In the genomic region with DNA sequence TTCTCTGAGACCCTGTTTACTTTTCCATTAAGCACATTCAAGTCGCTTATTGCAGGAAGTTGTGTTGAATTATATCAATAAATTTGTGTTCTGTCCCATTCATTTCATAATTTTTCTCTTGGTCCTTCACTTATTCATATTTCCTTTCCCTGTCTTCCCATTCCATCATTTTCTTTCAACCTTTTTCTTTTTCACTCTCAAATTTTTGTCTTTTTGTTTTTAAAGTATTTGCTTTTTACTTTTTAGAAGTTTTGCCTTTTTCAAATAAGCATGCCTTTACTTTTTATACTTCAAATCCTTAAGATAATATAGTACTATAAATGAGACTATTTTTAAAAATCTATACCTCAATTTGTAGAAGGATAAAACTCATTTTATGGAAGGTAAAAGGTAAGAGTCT, we compare ENCODE assay signal across 1 cellular context.
TF ChIP-seq lines count a peak whose summit lies in the region.

No MANE protein-coding gene starts in this region.

TF ChIP-seq in HepG2, 621 proteins besides CTCF, POLR2A, EP300 and RAD21 (continued from another document):
- no peak for TF ChIP-seq CEBPZ (IDR thresholded peaks at IDR 0.05; ENCODE audit: low read length)
- peak; percentile 53; the same call in 1 of the 2 replicates for TF ChIP-seq CBX2 (IDR thresholded peaks at IDR 0.05; ENCODE audit: low read depth, low read length)
- TF ChIP-seq CBX2 (CRISPR knock-in tag; IDR thresholded peaks at IDR 0.05; ENCODE audit: low read depth): no peak
